In genomic region chr10:69406816-69407580, GRCh38 we compare ENCODE assay signal across 11 cellular contexts. TPM values are rescaled to one million over a fixed set of nuclear protein-coding genes. Genes with fewer than 3 reads are reported as not detected.
DNase-seq lines count a peak whose midpoint lies in the region; ATAC-seq, FAIRE-seq and TF ChIP-seq lines count a peak whose summit lies in the region.
"Had no signal": no experiment of that assay in that cellular context is flagged by ENCODE, and none has a peak within 500 bp of the region (broad histone marks: within the 10 kb centered on the region; RNA-seq: fewer than 3 reads in every experiment).

No MANE protein-coding gene starts in this region.

- intact Hi-C loops in CD4-positive, alpha-beta memory T cell (cut with micrococcal nuclease), result loop anchor here (5.0 kb wide), 2 partner anchors 225 to 285 kb away; partner anchors contain the start of genes SUPV3L1 and VPS26A
- intact Hi-C loops in prostate gland (cut with DNase I), result loop anchor here (5.0 kb wide), 2 partner anchors 100 to 230 kb away; no protein-coding TSS in a partner anchor

- H2AFZ ChIP-seq in H1 (ENCODE audit: low read length), result no peak overlapping the region

- no peaks in the 10 kb centered on the region for H4K20me1 ChIP-seq in H1 (replicated peaks in 1 of 2; ENCODE audit: control insufficient read depth in 1 of 2, insufficient read depth in 2 of 2, low read length in 2 of 2)

- no peak for TF ChIP-seq EP300 in H1 (IDR thresholded peaks at IDR 0.05; ENCODE audit: borderline replicate concordance in 1 of 2, low read depth in 2 of 2, low read length in 2 of 2)

- H3K4me3 Mint-ChIP-seq in CD4-positive, alpha-beta memory T cell, result peak overlapping the region in 1 of 8 donors; percentile 12

- no peaks in the 10 kb centered on the region for H3K23me2 ChIP-seq in H1 (ENCODE audit: low read depth, low read length)

- no peak overlapping the region for H4K91ac ChIP-seq in H1 (replicated peaks; ENCODE audit: insufficient read length, low read length)

- H3K4ac ChIP-seq in H1 (replicated peaks; ENCODE audit: insufficient read length, low read depth, low read length), result no peak overlapping the region

- TF ChIP-seq POLR2A in H1 (IDR thresholded peaks at IDR 0.05; ENCODE audit: control extremely low read depth in 1 of 2, low read depth in 2 of 2, low read length in 2 of 2) (no peak), prostate gland (IDR thresholded peaks at IDR 0.05) (no peak)

- no peak overlapping the region for H3K27ac ChIP-seq in CD4-positive, alpha-beta memory T cell (ENCODE audit: low read depth, low read length)
- H3K27ac ChIP-seq in H1 (ENCODE audit: low read depth, low read length) (no peak overlapping the region), prostate gland (peak overlapping the region; percentile 19 to 39)
- H3K27ac ChIP-seq: HL-60 had no signal

- H2AK5ac ChIP-seq in H1 (ENCODE audit: low read depth, low read length), result peak overlapping the region; percentile 4; the same call in 1 of the 2 replicates

- H3K4me1 Mint-ChIP-seq in CD4-positive, alpha-beta memory T cell, result peaks cover 8 to 39% (median 18%) of the 10 kb centered on the region in 4 donors

- 0 out of 2 replicates have a peak overlapping the region, but pooled peaks have one; percentile 86 for H2BK12ac ChIP-seq in H1 (ENCODE audit: low read depth, low read length)

- peaks cover 6 to 20% of the 10 kb centered on the region in 2 donors for H3K36me3 Mint-ChIP-seq in CD4-positive, alpha-beta memory T cell

- H3K4me2 ChIP-seq in H1 (ENCODE audit: insufficient read depth in 1 of 2, low read depth in 2 of 2, low read length in 2 of 2), result no peak overlapping the region

- no peak for ATAC-seq in GM21526 (IDR thresholded peaks at IDR 0.05; ENCODE audit: low FRiP score, unreplicated experiment)

- H3K27ac Mint-ChIP-seq in CD4-positive, alpha-beta memory T cell, result peak overlapping the region; percentile 30 to 85 (median 77)
- H3K27ac Mint-ChIP-seq: T-helper 1 cell treated with Interleukin-12 subunit alpha and Interleukin-12 subunit beta and Interleukin-4 antibody, amounts not matched to agents 30 μg/mL and 1 μg/mL, for 36 hours had no signal

- no peaks in the 10 kb centered on the region for H3K79me1 ChIP-seq in H1 (ENCODE audit: low read depth, low read length)

- CTCF ChIA-PET in CD4-positive, alpha-beta memory T cell (lab: Charles Lee; ENCODE audit: partially characterized antibody), result interaction anchor here (1.1 to 7.2 kb wide), 20 partner anchors 9 to 314 kb away, joined by 3 to 80 read pairs (median 8); partner anchors contain the start of gene TSPAN15
- CTCF ChIA-PET in H1 (lab: Charles Lee; ENCODE audit: partially characterized antibody), result interaction anchor here (0.7 to 7.6 kb wide), 46 partner anchors 8 to 313 kb away, joined by 3 to 69 read pairs (median 4); partner anchors contain the start of genes HK1, TACR2 and TSPAN15

- H4K8ac ChIP-seq in H1 (ENCODE audit: extremely low read depth, insufficient read depth, low read length), result no peak overlapping the region

- no peaks in the 10 kb centered on the region for H3K36me3 ChIP-seq in CD4-positive, alpha-beta memory T cell (ENCODE audit: insufficient read depth, low read length)
- peaks cover 0 to 3% (median 3%) of the 10 kb centered on the region in 4 experiments; a peak in 2 of 8 replicates for H3K36me3 ChIP-seq in H1 (ENCODE audit: control insufficient read depth in 2 of 4, insufficient read depth in 4 of 4, low read length in 3 of 4)
- H3K36me3 ChIP-seq in prostate gland, result no peaks in the 10 kb centered on the region

- H3K14ac ChIP-seq in H1 (ENCODE audit: insufficient read length), result no peak overlapping the region

- no peaks in the 10 kb centered on the region for H3K9me3 ChIP-seq in CD4-positive, alpha-beta memory T cell (ENCODE audit: control insufficient read depth in 1 of 2, low read length in 2 of 2)
- H3K9me3 ChIP-seq in H1 (ENCODE audit: insufficient read depth in 2 of 2, low read depth in 1 of 2, low read length in 1 of 2) (no peaks in the 10 kb centered on the region), prostate gland (no peaks in the 10 kb centered on the region)

- DNase-seq in CD4-positive, alpha-beta memory T cell, result no peak
- DNase-seq in H1 (ENCODE audit: low read depth in 1 of 2, low spot score in 2 of 2) (no peak), prostate gland (ENCODE audit: low spot score) (no peak), SIG-M5 (lab: John Stamatoyannopoulos, UW) (no peak), Kasumi-1 (lab: John Stamatoyannopoulos, UW) (no peak)
- DNase-seq in activated CD8-positive, alpha-beta memory T cell treated with anti-CD3 and anti-CD28 coated beads for 24 hours, result no peak
- DNase-seq: NCI-H1092 had no signal

- no peak overlapping the region for H3K18ac ChIP-seq in H1 (ENCODE audit: extremely low read depth, low read length)

- no peaks in the 10 kb centered on the region for H3K79me2 ChIP-seq in H1 (ENCODE audit: control insufficient read depth in 1 of 2, insufficient read depth in 2 of 2, low read length in 2 of 2)

- no peak overlapping the region for H2BK120ac ChIP-seq in H1 (replicated peaks; ENCODE audit: low read depth, low read length)

- H3K4me3 ChIP-seq in CD4-positive, alpha-beta memory T cell (ENCODE audit: low read length in 2 of 2), result no peak overlapping the region
- no peak overlapping the region for H3K4me3 ChIP-seq in H1 (ENCODE audit: extremely low read depth in 1 of 4, insufficient read depth in 2 of 4, low read depth in 3 of 4, low read length in 4 of 4)
- no peak overlapping the region for H3K4me3 ChIP-seq in prostate gland

- TF ChIP-seq CTCF in H1 (IDR thresholded peaks at IDR 0.05; ENCODE audit: control extremely low read depth in 1 of 3, insufficient read depth in 1 of 3, low read depth in 1 of 3, low read length in 3 of 3), result no peak
- TF ChIP-seq CTCF in prostate gland (IDR thresholded peaks at IDR 0.05), result no peak

- 92% methylated on average over 6 of the region's 6 CpGs; no CpG with 5 or more reads in 1 of the 2 experiments for WGBS in H1 (ENCODE audit: extremely low coverage in 1 of 2, insufficient coverage in 1 of 2, insufficient read length in 1 of 2, insufficient replicate concordance in 2 of 2, low coverage in 1 of 2, low lambda C conversion rate in 2 of 2, missing lambda C conversion rate in 1 of 2), 2 experiments
- WGBS in prostate gland, result 60% methylated on average over 6 of the region's 6 CpGs

- no peak overlapping the region for H3K56ac ChIP-seq in H1 (replicated peaks; ENCODE audit: insufficient read length, low read depth, low read length)

- TF ChIP-seq RAD21 in H1 (IDR thresholded peaks at IDR 0.05 in 1 of 2, conservative IDR thresholded peaks at IDR 0.05 in 1 of 2; ENCODE audit: low read depth in 2 of 2, low read length in 2 of 2), result no peak

- peaks cover 17% of the 10 kb centered on the region for H3K4me1 ChIP-seq in CD4-positive, alpha-beta memory T cell (ENCODE audit: insufficient read depth, low read length)
- H3K4me1 ChIP-seq in H1 (replicated peaks in 1 of 4; ENCODE audit: control insufficient read depth in 3 of 4, insufficient read depth in 4 of 4, low read length in 3 of 4) (peaks cover 0 to 10% (median 7%) of the 10 kb centered on the region in 4 experiments; a peak in 6 of 7 replicates), prostate gland (replicated peaks) (peaks cover 3% of the 10 kb centered on the region)

- H3K9me3 Mint-ChIP-seq in CD4-positive, alpha-beta memory T cell, result peaks cover 0 to 2% (median 0%) of the 10 kb centered on the region in 8 donors
- H3K9me3 Mint-ChIP-seq: T-helper 1 cell treated with Interleukin-12 subunit alpha and Interleukin-12 subunit beta and Interleukin-4 antibody, amounts not matched to agents 30 μg/mL and 1 μg/mL, for 36 hours had no signal

- peak overlapping the region; percentile 55; the same call in 1 of the 2 replicates for H2BK20ac ChIP-seq in H1 (ENCODE audit: low read length)

- H3K27me3 ChIP-seq in CD4-positive, alpha-beta memory T cell (ENCODE audit: insufficient read depth, low read length), result no peaks in the 10 kb centered on the region
- H3K27me3 ChIP-seq in H1 (replicated peaks in 1 of 4; ENCODE audit: control insufficient read depth in 3 of 4, extremely low read depth in 1 of 4, insufficient read depth in 3 of 4, low read length in 3 of 4) (no peaks in the 10 kb centered on the region), prostate gland (replicated peaks; ENCODE audit: insufficient read depth) (no peaks in the 10 kb centered on the region)

- POLR2A ChIA-PET in CD4-positive, alpha-beta memory T cell (lab: Charles Lee; ENCODE audit: partially characterized antibody), result interaction anchor here (0.8 to 3.4 kb wide), 10 partner anchors 11 to 450 kb away, joined by 3 to 33 read pairs (median 4); partner anchors contain the start of gene TSPAN15
- POLR2A ChIA-PET in H1 (lab: Charles Lee; ENCODE audit: partially characterized antibody), result interaction anchor here (0.9 to 1.9 kb wide), 8 partner anchors 8 to 232 kb away, joined by 3 to 6 read pairs (median 4); no protein-coding TSS in a partner anchor

- no peak overlapping the region for H4K5ac ChIP-seq in H1 (ENCODE audit: insufficient read length, low read depth, low read length)

- H2BK15ac ChIP-seq in H1 (ENCODE audit: low read length), result peak overlapping the region; percentile 72

- no peaks in the 10 kb centered on the region for H3K27me3 Mint-ChIP-seq in CD4-positive, alpha-beta memory T cell

- 0 out of 2 replicates have a peak overlapping the region, but pooled peaks have one; percentile 76 for H2BK5ac ChIP-seq in H1 (ENCODE audit: low read depth, low read length)

- H3K9ac ChIP-seq in H1 (replicated peaks in 1 of 4; ENCODE audit: extremely low read depth in 1 of 4, low read depth in 3 of 4, low read length in 3 of 4), result no peak overlapping the region; a peak in 1 of 7 replicates

- FAIRE-seq in H1 (lab: Jason Lieb, UNC), result no peak

- no peak overlapping the region for H3K23ac ChIP-seq in H1 (ENCODE audit: insufficient read length)

RNA-seq across cellular contexts. Expression of gene TACR2, which starts 9.7 kb away (rescaled TPM):
- under 1 TPM in 1 of 2 experiments, not detected in 1; 0.19 TPM for total RNA-seq in CD4-positive, alpha-beta memory T cell
- polyA plus RNA-seq in CD4-positive, alpha-beta memory T cell, result under 1 TPM in 1 of 2 donors, not detected in 1; 0.17 TPM
- polyA plus RNA-seq in PFSK-1 (2012; ENCODE audit: insufficient read length, low read depth), result 0.48 TPM
- total RNA-seq in H1 (2021; fragmentation: NEBNext Ultra II Directional; extraction: Animal tissue kit (Norgen Biotek cat#: 25700)), result not detected in 2 replicates
- polyA plus RNA-seq in H1 (2011; rRNA removed), result 0.06 TPM in 1 of 2 replicates, not detected in the other
- 0.06 TPM for polyA plus RNA-seq in H1 (2011; cell fraction: cytosol; rRNA removed)
- 0.06 TPM for polyA plus RNA-seq in H1 (2011; cell fraction: nucleus; rRNA removed)
- polyA plus RNA-seq in H1 (2012, experiment 1 of 2), result 0.13 to 0.33 TPM (median 0.20 TPM) in 4 replicates
- polyA plus RNA-seq in H1 (2012, experiment 2 of 2), result not detected
- 0.04 TPM for polyA plus RNA-seq in H1 (2013, experiment 1 of 2)
- polyA plus RNA-seq in H1 (2013, experiment 2 of 2), result 0.04 TPM
- not detected in 2 replicates for polyA minus RNA-seq in H1 (2011; rRNA and poly(A)+ RNA removed)
- polyA minus RNA-seq in H1 (2011; cell fraction: cytosol; rRNA and poly(A)+ RNA removed), result not detected
- not detected for polyA minus RNA-seq in H1 (2011; cell fraction: nucleus; rRNA and poly(A)+ RNA removed)
- 1 to 10 TPM in 1 of 2 donors, under 1 TPM in 1; 0.77 to 2.4 TPM for total RNA-seq in prostate gland

RNA-seq across cellular contexts. Expression of gene TSPAN15, which starts 44.3 kb away (rescaled TPM):
- total RNA-seq in CD4-positive, alpha-beta memory T cell, result 1 to 10 TPM; 2.4 to 2.8 TPM
- polyA plus RNA-seq in CD4-positive, alpha-beta memory T cell, result 10 to 100 TPM; 15.9 to 18.1 TPM
- 21.6 TPM for polyA plus RNA-seq in PFSK-1 (2012; ENCODE audit: insufficient read length, low read depth)
- total RNA-seq in H1 (2021; fragmentation: NEBNext Ultra II Directional; extraction: Animal tissue kit (Norgen Biotek cat#: 25700)), result 9.7 and 11.6 TPM in 2 replicates
- polyA plus RNA-seq in H1 (2011; rRNA removed), result 20.0 and 20.9 TPM in 2 replicates
- 23.6 TPM for polyA plus RNA-seq in H1 (2011; cell fraction: cytosol; rRNA removed)
- polyA plus RNA-seq in H1 (2011; cell fraction: nucleus; rRNA removed), result 19.6 TPM
- polyA plus RNA-seq in H1 (2012, experiment 1 of 2), result 11.9 to 16.4 TPM (median 13.9 TPM) in 4 replicates
- 13.3 TPM for polyA plus RNA-seq in H1 (2012, experiment 2 of 2)
- polyA plus RNA-seq in H1 (2013, experiment 1 of 2), result 6.6 TPM
- 8.5 TPM for polyA plus RNA-seq in H1 (2013, experiment 2 of 2)
- 13.7 and 25.4 TPM in 2 replicates for polyA minus RNA-seq in H1 (2011; rRNA and poly(A)+ RNA removed)
- 9.3 TPM for polyA minus RNA-seq in H1 (2011; cell fraction: cytosol; rRNA and poly(A)+ RNA removed)
- polyA minus RNA-seq in H1 (2011; cell fraction: nucleus; rRNA and poly(A)+ RNA removed), result 8.1 TPM
- 10 to 100 TPM; 78.8 to 85.3 TPM for total RNA-seq in prostate gland

Comparison
In these comparisons a context has a peak if more than half of its experiments do, and no peak if none do; other contexts are left out.
1. H3K27ac ChIP-seq: peak in prostate gland (2 of 2); none in CD4-positive, alpha-beta memory T cell (single experiment) and H1 (single experiment).